Comparison of ENCODE assay signal across 8 cellular contexts in the genomic region with DNA sequence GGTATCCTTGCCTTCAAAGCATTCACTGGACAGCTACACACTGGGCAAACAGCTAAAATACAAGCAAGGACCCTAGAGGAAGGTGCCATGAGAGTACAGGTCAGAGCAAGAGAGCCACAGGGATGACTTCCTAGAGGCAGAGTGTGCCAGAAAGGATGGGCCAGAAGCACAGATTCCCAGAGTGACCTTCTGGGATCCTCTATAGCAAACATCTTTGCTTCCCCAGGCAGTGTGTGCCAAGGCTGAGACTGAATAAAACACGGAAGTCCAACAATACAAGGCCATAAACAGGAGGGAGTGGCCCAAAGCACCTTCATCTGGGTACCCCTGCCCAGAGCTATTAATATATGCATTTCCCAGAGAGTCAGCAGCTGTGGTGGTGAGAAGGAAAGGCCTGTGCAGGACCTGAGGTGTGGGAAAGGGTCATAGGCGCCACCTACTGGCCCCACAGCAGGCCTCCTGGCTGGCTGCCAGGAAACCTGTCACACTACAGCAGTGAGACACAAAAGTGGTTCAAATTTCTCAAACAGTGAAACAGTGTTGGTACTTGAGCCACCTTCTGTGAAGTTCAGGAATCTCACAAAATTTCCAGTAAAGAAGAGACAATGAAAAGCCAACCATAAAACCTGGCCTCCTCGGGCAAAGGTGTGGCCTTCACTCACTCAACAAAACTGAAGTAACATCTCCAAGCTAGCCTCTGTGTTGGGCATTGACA. TPM values are rescaled to one million over a fixed set of nuclear protein-coding genes. Genes with fewer than 3 reads are reported as not detected.
DNase-seq lines count a peak whose midpoint lies in the region; ATAC-seq and TF ChIP-seq lines count a peak whose summit lies in the region.

No MANE protein-coding gene starts in this region.

- no peak overlapping the region for H3K4me3 ChIP-seq in OCI-LY1 (ENCODE audit: low read depth, low read length, poor library complexity, severe bottlenecking)
- no peak overlapping the region for H3K4me3 ChIP-seq in epithelial cell of proximal tubule (ENCODE audit: low read depth, low read length)

- no peak overlapping the region for H3K27ac ChIP-seq in OCI-LY1 (ENCODE audit: low read depth, low read length, poor library complexity, severe bottlenecking)

- DNase-seq in G401 (ENCODE audit: low spot score) (peak; percentile 85), epithelial cell of proximal tubule (ENCODE audit: low read depth) (no peak), naive B cell (peak; percentile 67)
- peak; percentile 92 for DNase-seq in activated CD8-positive, alpha-beta memory T cell treated with anti-CD3 and anti-CD28 coated beads, Interleukin-2, amount 50 U/mL, for 48 hours
- peak; percentile 41 to 50 for DNase-seq in stimulated activated CD8-positive, alpha-beta memory T cell treated with anti-CD3 and anti-CD28 coated beads, Interleukin-7, amount 100 ng/mL, for 48 hours (ENCODE audit: extremely low read depth in 1 of 2, low read depth in 1 of 2)

- H3K9ac ChIP-seq in OCI-LY1 (ENCODE audit: low read length): no peak overlapping the region

- H2AFZ ChIP-seq in OCI-LY1 (ENCODE audit: low read length): no peak overlapping the region

- H3K4me1 ChIP-seq in OCI-LY1 (ENCODE audit: insufficient read depth, low read length, severe bottlenecking): peaks cover 22% of the 10 kb centered on the region

- no peaks in the 10 kb centered on the region for H3F3A ChIP-seq in OCI-LY1 (ENCODE audit: insufficient read depth, low read length)

- no peaks in the 10 kb centered on the region for H3K36me3 Mint-ChIP-seq in naive B cell

- H3K4me2 ChIP-seq in OCI-LY1 (ENCODE audit: low read length): no peak overlapping the region; the same call in 1 of the 2 replicates

- no peaks in the 10 kb centered on the region for H3K9me2 ChIP-seq in OCI-LY1 (ENCODE audit: low read depth, low read length)

- TF ChIP-seq EP300 in Ishikawa (IDR thresholded peaks at IDR 0.05; ENCODE audit: borderline replicate concordance): peak; percentile 74; the same call in 1 of the 2 replicates

- peak in 1 of 2 donors; percentile 23 for ATAC-seq in naive B cell (ENCODE audit: low read depth in 2 of 2)
- ATAC-seq in GM18520 (IDR thresholded peaks at IDR 0.05; ENCODE audit: unreplicated experiment): no peak

- no peak overlapping the region for H3K4me3 Mint-ChIP-seq in naive B cell

- peak; percentile 95 for TF ChIP-seq CTCF in OCI-LY1 (IDR thresholded peaks at IDR 0.05; ENCODE audit: low read length)
- TF ChIP-seq CTCF in epithelial cell of proximal tubule (conservative IDR thresholded peaks at IDR 0.05; ENCODE audit: low read depth, low read length): peak; percentile 96

- no peaks in the 10 kb centered on the region for H3K9me3 Mint-ChIP-seq in naive B cell

- no peaks in the 10 kb centered on the region for H3K9me3 ChIP-seq in OCI-LY1 (ENCODE audit: low read length)

- peak; percentile 90 for TF ChIP-seq RAD21 in Ishikawa (IDR thresholded peaks at IDR 0.05; ENCODE audit: low read depth)

- H3K27me3 ChIP-seq in OCI-LY1 (ENCODE audit: insufficient read depth, low read length): no peaks in the 10 kb centered on the region

- no peaks in the 10 kb centered on the region for H3K27me3 Mint-ChIP-seq in naive B cell

- H3K27ac Mint-ChIP-seq in naive B cell: peak overlapping the region; percentile 8 to 88 (median 42)

- H3K79me2 ChIP-seq in OCI-LY1 (ENCODE audit: insufficient read depth, low read length): no peaks in the 10 kb centered on the region

- no peaks in the 10 kb centered on the region for H3K36me3 ChIP-seq in OCI-LY1 (ENCODE audit: insufficient read depth, low read length)

- H3K4me1 Mint-ChIP-seq in naive B cell: peaks cover 31 to 38% (median 37%) of the 10 kb centered on the region in 3 donors

- no peaks in the 10 kb centered on the region for H4K20me1 ChIP-seq in OCI-LY1 (ENCODE audit: insufficient read depth, low read length)

- in situ Hi-C loops in G401 (cut with HindIII; ENCODE audit: low sequenced_read_pairs): no loop called here

TF ChIP-seq in Ishikawa, 13 proteins besides CTCF, POLR2A, EP300 and RAD21:
- TF ChIP-seq TAF1 (IDR thresholded peaks at IDR 0.05; ENCODE audit: low read depth) (no peak), CREB1 (IDR thresholded peaks at IDR 0.05; ENCODE audit: low read depth) (no peak), REST (IDR thresholded peaks at IDR 0.05; ENCODE audit: low read depth) (no peak), CEBPB (IDR thresholded peaks at IDR 0.05) (no peak; the same call in 1 of the 2 replicates), NFIC (IDR thresholded peaks at IDR 0.05) (peak; percentile 100), YY1 (IDR thresholded peaks at IDR 0.05; ENCODE audit: low read depth) (0 out of 2 replicates have a peak, but pooled peaks have one; percentile 39), FOXM1 (IDR thresholded peaks at IDR 0.05; ENCODE audit: borderline replicate concordance, low read depth) (no peak), ZBTB7A (IDR thresholded peaks at IDR 0.05; ENCODE audit: low read depth) (no peak), TEAD4 (IDR thresholded peaks at IDR 0.05) (no peak; the same call in 1 of the 2 replicates), EGR1 (IDR thresholded peaks at IDR 0.05) (no peak), TCF12 (IDR thresholded peaks at IDR 0.05; ENCODE audit: low read depth) (peak; percentile 73)
- TF ChIP-seq, protein P1, sequence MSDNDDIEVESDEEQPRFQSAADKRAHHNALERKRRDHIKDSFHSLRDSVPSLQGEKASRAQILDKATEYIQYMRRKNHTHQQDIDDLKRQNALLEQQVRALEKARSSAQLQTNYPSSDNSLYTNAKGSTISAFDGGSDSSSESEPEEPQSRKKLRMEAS (IDR thresholded peaks at IDR 0.05): peak; percentile 29; the same call in 1 of the 2 replicates
- TF ChIP-seq, protein P2, sequence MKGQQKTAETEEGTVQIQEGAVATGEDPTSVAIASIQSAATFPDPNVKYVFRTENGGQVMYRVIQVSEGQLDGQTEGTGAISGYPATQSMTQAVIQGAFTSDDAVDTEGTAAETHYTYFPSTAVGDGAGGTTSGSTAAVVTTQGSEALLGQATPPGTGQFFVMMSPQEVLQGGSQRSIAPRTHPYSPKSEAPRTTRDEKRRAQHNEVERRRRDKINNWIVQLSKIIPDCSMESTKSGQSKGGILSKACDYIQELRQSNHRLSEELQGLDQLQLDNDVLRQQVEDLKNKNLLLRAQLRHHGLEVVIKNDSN (IDR thresholded peaks at IDR 0.05): no peak

RNA-seq across cellular contexts. Expression of gene CLPB, which starts 20.3 kb away (rescaled TPM):
- 35.5 and 56.5 TPM in 2 replicates for total RNA-seq in G401 (2014; rRNA removed; shearing (Covaris generic))
- total RNA-seq in epithelial cell of proximal tubule: 28.6 and 38.8 TPM in 2 replicates
- 1 to 10 TPM; 4.1 to 8.6 (median 6.8) TPM for polyA plus RNA-seq in naive B cell (ENCODE audit: low read depth in 6 of 6)
